ENCODE assay signal across 8 cellular contexts in genomic region chr12:101830391-101831325, GRCh38. TPM values are rescaled to one million over a fixed set of nuclear protein-coding genes. Genes with fewer than 3 reads are reported as not detected.
DNase-seq lines count a peak whose midpoint lies in the region; ATAC-seq and TF ChIP-seq lines count a peak whose summit lies in the region.

Gene GNPTAB, minus strand, starts transcription at chr12:101830959. Its CDS starts 284 bp downstream, at chr12:101830675.

- TF ChIP-seq CTCF in GM12875 (IDR thresholded peaks at IDR 0.05; ENCODE audit: borderline replicate concordance, insufficient read depth, low read depth, low read length) (peak; percentile 82), cardiac muscle cell (IDR thresholded peaks at IDR 0.05; ENCODE audit: low read depth, low read length) (peak; percentile 68), transverse colon (IDR thresholded peaks at IDR 0.05) (peak; percentile 70 to 85 (median 71))

- intact Hi-C loops in transverse colon (cut with DNase I; ENCODE audit: low total_unique reads) = loop anchor here (2.0 kb wide), 1 partner anchor 46 kb away; the partner anchor contains the start of gene DRAM1

- H3K27ac ChIP-seq in cardiac muscle cell = no peak within 1 kb of the TSS
- H3K27ac ChIP-seq in transverse colon = peak within 1 kb of the TSS; percentile 90 to 92 (median 92)

- TF ChIP-seq EP300 in transverse colon (IDR thresholded peaks at IDR 0.05; ENCODE audit: low read depth) = no peak

- DNase-seq in NCI-H1105 treated with DMSO at 0.1 percent for 48 hours (lab: John Stamatoyannopoulos, UW) (peak; percentile 90), SW 1271 (lab: John Stamatoyannopoulos, UW) (peak; percentile 40 to 77), cardiac muscle cell (ENCODE audit: low read depth in 1 of 2, low spot score in 1 of 2) (peak; percentile 94 to 95), pons (ENCODE audit: low spot score) (peak; percentile 91), transverse colon (peak; percentile 96)
- peak; percentile 90 for DNase-seq in activated naive CD8-positive, alpha-beta T cell treated with anti-CD3 and anti-CD28 coated beads, Interleukin-2, amount 50 U/mL, for 16 hours (ENCODE audit: low read depth, low spot score)

- H3K9me3 ChIP-seq in cardiac muscle cell (ENCODE audit: low read depth) (no peaks in the 10 kb centered on the region), transverse colon (no peaks in the 10 kb centered on the region)

- in situ Hi-C loops in transverse colon (cut with MboI; ENCODE audit: low pct_ligation_motif_present in 1 of 4, low pct_unique_long_range_greater_than_20kb in 1 of 4, low sequenced_read_pairs in 3 of 4) = loop anchor here (5.0 to 25.0 kb wide), 5 partner anchors 56 to 418 kb away; partner anchors contain the start of gene ARL1 (in 3 of the 4)

- H3K27me3 ChIP-seq in cardiac muscle cell = no peaks in the 10 kb centered on the region
- no peaks in the 10 kb centered on the region for H3K27me3 ChIP-seq in transverse colon

- H3K36me3 ChIP-seq in cardiac muscle cell (no peaks in the 10 kb centered on the region), transverse colon (no peaks in the 10 kb centered on the region)

- H3K4me1 ChIP-seq in cardiac muscle cell (ENCODE audit: low read depth) (no peaks in the 10 kb centered on the region), transverse colon (peaks cover 4 to 37% (median 13%) of the 10 kb centered on the region in 4 donors)

- 0% methylated on average over 7 to 91 of the region's 93 CpGs for WGBS in transverse colon (ENCODE audit: low coverage in 1 of 2), 2 donors

- peak; percentile 94 for ATAC-seq in HG02759 (IDR thresholded peaks at IDR 0.05; ENCODE audit: unreplicated experiment)

- TF ChIP-seq POLR2A in transverse colon (IDR thresholded peaks at IDR 0.05) = no peak

- H3K4me3 ChIP-seq in GM12875 (ENCODE audit: low read depth, low read length) (peak within 1 kb of the TSS; percentile 94), cardiac muscle cell (peak within 1 kb of the TSS; percentile 85), transverse colon (peak within 1 kb of the TSS; percentile 72 to 86 (median 80))

RNA-seq across cellular contexts. Expression of gene GNPTAB, which starts in this region (rescaled TPM):
- total RNA-seq in cardiac muscle cell (4.7 and 6.2 TPM in 2 replicates), transverse colon (10 to 100 TPM; 24.1 to 83.0 (median 64.5) TPM)
- 4.0 and 8.6 TPM in 2 replicates for polyA plus RNA-seq in cardiac muscle cell
